19 cellular contexts compared by ENCODE assay signal in the genomic region with DNA sequence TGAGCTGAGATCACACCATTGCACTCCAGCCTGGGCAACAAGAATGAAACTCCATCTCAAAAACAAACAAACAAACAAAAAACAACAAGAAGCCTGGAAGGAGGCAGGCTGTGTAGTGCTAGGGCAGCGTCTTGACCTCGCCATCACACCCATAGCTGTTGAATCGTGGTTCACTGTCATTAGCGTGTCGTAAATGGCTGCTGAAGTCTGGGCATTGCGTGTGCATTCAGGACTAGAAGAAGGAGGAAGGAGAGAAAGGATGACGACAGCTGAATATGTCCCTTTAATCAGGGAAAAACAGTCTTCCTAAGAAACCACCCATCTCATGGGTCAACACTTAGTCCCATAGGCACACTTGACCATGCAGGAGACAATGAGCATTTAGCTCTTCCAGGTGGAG. TPM values are rescaled to one million over a fixed set of nuclear protein-coding genes. Genes with fewer than 3 reads are reported as not detected.
DNase-seq lines count a peak whose midpoint lies in the region; ATAC-seq, FAIRE-seq and TF ChIP-seq lines count a peak whose summit lies in the region.
"Had no signal": no experiment of that assay in that cellular context is flagged by ENCODE, and none has a peak within 500 bp of the region (broad histone marks: within the 10 kb centered on the region; RNA-seq: fewer than 3 reads in every experiment).

No MANE protein-coding gene starts in this region.

- POLR2A ChIA-PET in K562 (lab: Yijun Ruan, JAX) = interaction anchor here (0.7 kb wide), 1 partner anchor 965 kb away, joined by 3 read pairs; no protein-coding TSS in a partner anchor

- H3K27me3 Mint-ChIP-seq in Calu3 (ENCODE audit: unreplicated experiment) = no peaks in the 10 kb centered on the region

- TF ChIP-seq CTCF in Calu3 (IDR thresholded peaks at IDR 0.05; ENCODE audit: unreplicated experiment) = no peak
- TF ChIP-seq CTCF in K562 (IDR thresholded peaks at IDR 0.05 in 2 of 3, conservative IDR thresholded peaks at IDR 0.05 in 1 of 3; ENCODE audit: insufficient read depth in 2 of 3, low read depth in 1 of 3, low read length in 3 of 3) = no peak
- no peak for TF ChIP-seq CTCF in spleen (IDR thresholded peaks at IDR 0.05 in 8 of 11, conservative IDR thresholded peaks at IDR 0.05 in 3 of 11)

- H3K4me1 Mint-ChIP-seq in Calu3 (ENCODE audit: low read depth, unreplicated experiment) = peaks cover 52% of the 10 kb centered on the region

- in situ Hi-C loops in K562 (cut with MboI) = no loop called here

- CTCF ChIA-PET in Calu3 (lab: Charles Lee) (interaction anchor here (0.6 to 1.6 kb wide), 2 partner anchors 10 to 72 kb away, joined by 3 to 4 read pairs; a partner anchor contains a TSS), K562 (lab: Yijun Ruan, JAX; ENCODE audit: low intra/inter-chr PET ratio) (no interaction called here)

- H3K4me1 ChIP-seq in K562 (replicated peaks in 1 of 2; ENCODE audit: control insufficient read depth in 2 of 2, insufficient read depth in 2 of 2, low read length in 2 of 2) (peaks cover 7 to 33% of the 10 kb centered on the region in 2 experiments; a peak in 3 of 5 replicates), spleen (no peaks in the 10 kb centered on the region)
- H3K4me1 ChIP-seq: BE2C had no signal

- H3K4me2 ChIP-seq in K562 (ENCODE audit: insufficient read depth, low read length) = no peak overlapping the region

- no peaks in the 10 kb centered on the region for H3K79me2 ChIP-seq in K562 (ENCODE audit: control insufficient read depth, insufficient read depth, low read length)

- no peaks in the 10 kb centered on the region for H3K9me3 Mint-ChIP-seq in Calu3 (ENCODE audit: low read depth, unreplicated experiment)
- H3K9me3 Mint-ChIP-seq: CD4-positive, alpha-beta T cell had no signal

- H3K27ac ChIP-seq in K562 (ENCODE audit: extremely low read depth, low read depth, low read length) = no peak overlapping the region
- no peak overlapping the region for H3K27ac ChIP-seq in spleen

- no peak for TF ChIP-seq RAD21 in K562 (CRISPR knock-in tag; conservative IDR thresholded peaks at IDR 0.05 in 1 of 2, IDR thresholded peaks at IDR 0.05 in 1 of 2)

- no peak overlapping the region for H3K4me3 Mint-ChIP-seq in Calu3 (ENCODE audit: low read depth, unreplicated experiment)
- H3K4me3 Mint-ChIP-seq: CD4-positive, alpha-beta T cell; H9 had no signal

- H3K36me3 Mint-ChIP-seq in Calu3 (ENCODE audit: insufficient read depth, unreplicated experiment) = peaks cover 53% of the 10 kb centered on the region

- DNase-seq in Calu3 (no peak), K562 (ENCODE audit: extremely low read depth in 1 of 4, low spot score in 3 of 4) (no peak), left colon (no peak), spleen (peak; percentile 12)
- no peak for DNase-seq in activated CD8-positive, alpha-beta memory T cell treated with anti-CD3 and anti-CD28 coated beads, Interleukin-2, amount 50 U/mL, for 4 hours
- DNase-seq: ACHN; BE2C; C1 segment of cervical spinal cord; CD4-positive, alpha-beta T cell; DMS79 treated with DMSO at 0.1 percent for 48 hours; GF-D8; GOT3; H9; IMR-90; KBM-7 had no signal

- no peaks in the 10 kb centered on the region for H4K20me1 ChIP-seq in K562 (replicated peaks; ENCODE audit: control insufficient read depth, insufficient read depth, low read length)

- no peak for TF ChIP-seq EP300 in K562 (IDR thresholded peaks at IDR 0.05; ENCODE audit: low read length)

- H3K9me3 ChIP-seq in K562 (replicated peaks; ENCODE audit: control insufficient read depth, insufficient read depth, low read depth, low read length) (no peaks in the 10 kb centered on the region), spleen (peaks cover 0 to 12% (median 4%) of the 10 kb centered on the region in 8 donors)
- H3K9me3 ChIP-seq: BE2C had no signal

- no peaks in the 10 kb centered on the region for H3K9me1 ChIP-seq in K562 (ENCODE audit: control insufficient read depth, insufficient read depth, low read length)

- WGBS in K562 (ENCODE audit: insufficient coverage, low coverage, missing lambda C conversion rate) = 22% methylated on average over 6 of the region's 7 CpGs
- 81 to 90% (median 87%) methylated on average over 7 of the region's 7 CpGs for WGBS in spleen, 5 donors

- no peak overlapping the region for H3K9ac ChIP-seq in K562 (ENCODE audit: insufficient read depth in 1 of 2, low read depth in 2 of 2, low read length in 2 of 2)

- FAIRE-seq in K562 (lab: Jason Lieb, UNC) = no peak
- FAIRE-seq: A204.1, HTR-8/SVneo had no signal

- H3K27me3 ChIP-seq in K562 (ENCODE audit: control insufficient read depth in 2 of 2, insufficient read depth in 2 of 2, low read length in 2 of 2) (peaks cover 7 to 12% of the 10 kb centered on the region in 2 experiments; a peak in 3 of 5 replicates), spleen (replicated peaks in 1 of 7) (peaks cover 0 to 65% (median 0%) of the 10 kb centered on the region in 7 donors)
- H3K27me3 ChIP-seq: BE2C had no signal

- no peak for ATAC-seq in K562
- peak; percentile 67 for ATAC-seq in left colon
- no peak for ATAC-seq in HG03039 (IDR thresholded peaks at IDR 0.05; ENCODE audit: unreplicated experiment)
- ATAC-seq in GM21825 (IDR thresholded peaks at IDR 0.05; ENCODE audit: unreplicated experiment) = no peak

- intact Hi-C loops in Calu3 (cut with micrococcal nuclease; ENCODE audit: unreplicated experiment) (no loop called here), K562 (cut with micrococcal nuclease) (no loop called here), left colon (cut with DNase I, micrococcal nuclease) (no loop called here), spleen (cut with DNase I; ENCODE audit: low total_unique reads) (no loop called here)

- H3K36me3 ChIP-seq in K562 (ENCODE audit: control insufficient read depth, insufficient read depth, low read length) (no peaks in the 10 kb centered on the region), spleen (no peaks in the 10 kb centered on the region)
- H3K36me3 ChIP-seq: BE2C had no signal

- peak overlapping the region; percentile 38 for H3K27ac Mint-ChIP-seq in Calu3 (ENCODE audit: unreplicated experiment)
- H3K27ac Mint-ChIP-seq: CD4-positive, alpha-beta T cell; H9 had no signal

- H2AFZ ChIP-seq in K562 (ENCODE audit: low read depth, low read length) = 0 out of 2 replicates have a peak overlapping the region, but pooled peaks have one; percentile 61

- no TSS peak for BruUV-seq in Calu3 (replicated peaks; lab: Mats Ljungman, UMichigan)
- no TSS peak for BruUV-seq in K562 (replicated peaks; lab: Mats Ljungman, UMichigan)

- TF ChIP-seq POLR2A in K562 (conservative IDR thresholded peaks at IDR 0.05) (no peak), spleen (IDR thresholded peaks at IDR 0.05) (no peak)

- H3K4me3 ChIP-seq in K562 (no peak overlapping the region), spleen (no peak overlapping the region)

RNA-seq across cellular contexts. Expression of a gene that starts 9.0 kb away (rescaled TPM):
- 140 and 141 TPM in 2 replicates for total RNA-seq in Calu3 (2022)
- total RNA-seq in K562 (2011; cell fraction: chromatin; rRNA removed; ENCODE audit: low replicate concordance) = not detected in 2 replicates
- total RNA-seq in K562 (2011; cell fraction: nucleolus; rRNA removed) = not detected in 2 replicates
- not detected in 2 replicates for total RNA-seq in K562 (2011; cell fraction: nucleoplasm; rRNA removed)
- not detected in 2 replicates for total RNA-seq in K562 (2014; rRNA removed)
- total RNA-seq in K562 (2014; rRNA removed; fragmentation: Illumina TruSeq; extraction: Trizol) = not detected in 2 replicates
- total RNA-seq in K562 (2015; rRNA removed; fragmentation: Illumina TruSeq; extraction: Trizol) = not detected in 2 replicates
- total RNA-seq in K562 (2021) = not detected in 2 replicates
- polyA plus RNA-seq in K562 (2011; rRNA removed) = 0.13 TPM in 1 of 2 replicates, not detected in the other
- 0.07 TPM in 1 of 2 replicates, not detected in the other for polyA plus RNA-seq in K562 (2011; cell fraction: cytosol; rRNA removed)
- polyA plus RNA-seq in K562 (2011; cell fraction: nucleus; rRNA removed) = 0.29 and 0.97 TPM in 2 replicates
- 0.24 TPM in 1 of 2 replicates, not detected in the other for polyA plus RNA-seq in K562 (2012)
- polyA plus RNA-seq in K562 (2014; fragmentation: Illumina TruSeq; extraction: Trizol) = not detected in 2 replicates
- polyA plus RNA-seq in K562 (2014; fragmentation: Nextera tagmentation; extraction: Ambion mirVana) = not detected
- 0.42 TPM in 1 of 2 replicates, not detected in the other for polyA plus RNA-seq in K562 (2014; rRNA removed)
- polyA minus RNA-seq in K562 (2011; rRNA and poly(A)+ RNA removed) = not detected in 2 replicates
- polyA minus RNA-seq in K562 (2011; cell fraction: cytosol; rRNA and poly(A)+ RNA removed) = not detected in 2 replicates
- not detected in 2 replicates for polyA minus RNA-seq in K562 (2011; cell fraction: nucleus; rRNA and poly(A)+ RNA removed)
- total RNA-seq in left colon = 10 to 100 TPM in 1 of 2 donors, under 1 TPM in 1; 0.78 to 12.9 TPM
- under 1 TPM in 1 of 7 donors, not detected in 6; 0.60 TPM for total RNA-seq in spleen
- under 1 TPM in 2 of 3 donors, not detected in 1; 0.19 to 0.33 TPM for polyA plus RNA-seq in spleen
- total RNA-seq: IMR-90 had no signal
- polyA plus RNA-seq: IMR-90 had no signal

RNA-seq across cellular contexts. Expression of a gene that starts 18.8 kb away (rescaled TPM):
- total RNA-seq in Calu3 (2022) = 10.3 and 15.5 TPM in 2 replicates
- 1.4 TPM in 1 of 2 replicates, not detected in the other for total RNA-seq in K562 (2011; cell fraction: chromatin; rRNA removed; ENCODE audit: low replicate concordance)
- total RNA-seq in K562 (2011; cell fraction: nucleolus; rRNA removed) = 0.83 TPM in 1 of 2 replicates, not detected in the other
- not detected in 2 replicates for total RNA-seq in K562 (2011; cell fraction: nucleoplasm; rRNA removed)
- 0.24 TPM in 1 of 2 replicates, not detected in the other for total RNA-seq in K562 (2014; rRNA removed)
- not detected in 2 replicates for total RNA-seq in K562 (2014; rRNA removed; fragmentation: Illumina TruSeq; extraction: Trizol)
- total RNA-seq in K562 (2015; rRNA removed; fragmentation: Illumina TruSeq; extraction: Trizol) = 0.25 TPM in 1 of 2 replicates, not detected in the other
- total RNA-seq in K562 (2021) = 0.35 and 0.40 TPM in 2 replicates
- polyA plus RNA-seq in K562 (2011; rRNA removed) = 0.43 and 0.58 TPM in 2 replicates
- polyA plus RNA-seq in K562 (2011; cell fraction: cytosol; rRNA removed) = 0.40 and 0.46 TPM in 2 replicates
- 1.2 and 1.5 TPM in 2 replicates for polyA plus RNA-seq in K562 (2011; cell fraction: nucleus; rRNA removed)
- polyA plus RNA-seq in K562 (2012) = 0.87 and 2.6 TPM in 2 replicates
- 0.40 TPM in 1 of 2 replicates, not detected in the other for polyA plus RNA-seq in K562 (2014; fragmentation: Illumina TruSeq; extraction: Trizol)
- polyA plus RNA-seq in K562 (2014; fragmentation: Nextera tagmentation; extraction: Ambion mirVana) = not detected
- 0.33 and 0.49 TPM in 2 replicates for polyA plus RNA-seq in K562 (2014; rRNA removed)
- polyA minus RNA-seq in K562 (2011; rRNA and poly(A)+ RNA removed) = 0.45 TPM in 1 of 2 replicates, not detected in the other
- polyA minus RNA-seq in K562 (2011; cell fraction: cytosol; rRNA and poly(A)+ RNA removed) = not detected in 2 replicates
- 0.56 and 0.67 TPM in 2 replicates for polyA minus RNA-seq in K562 (2011; cell fraction: nucleus; rRNA and poly(A)+ RNA removed)
- 10 to 100 TPM; 40.9 to 50.0 TPM for total RNA-seq in left colon
- 1 to 10 TPM in 5 of 7 donors, under 1 TPM in 1, not detected in 1; 0.79 to 3.8 (median 1.5) TPM for total RNA-seq in spleen
- 1 to 10 TPM in 2 of 3 donors, under 1 TPM in 1; 0.73 to 1.6 (median 1.5) TPM for polyA plus RNA-seq in spleen
- total RNA-seq: CD4-positive, alpha-beta T cell; H9 had no signal

RNA-seq across cellular contexts. Expression of a gene that starts 31.9 kb away (rescaled TPM):
- not detected in 2 replicates for total RNA-seq in Calu3 (2022)
- total RNA-seq in K562 (2011; cell fraction: chromatin; rRNA removed; ENCODE audit: low replicate concordance) = 205 and 513 TPM in 2 replicates
- 438 and 448 TPM in 2 replicates for total RNA-seq in K562 (2011; cell fraction: nucleolus; rRNA removed)
- 292 and 307 TPM in 2 replicates for total RNA-seq in K562 (2011; cell fraction: nucleoplasm; rRNA removed)
- total RNA-seq in K562 (2014; rRNA removed) = 61.3 and 77.8 TPM in 2 replicates
- total RNA-seq in K562 (2014; rRNA removed; fragmentation: Illumina TruSeq; extraction: Trizol) = 41.5 and 43.6 TPM in 2 replicates
- total RNA-seq in K562 (2015; rRNA removed; fragmentation: Illumina TruSeq; extraction: Trizol) = 41.7 and 43.7 TPM in 2 replicates
- total RNA-seq in K562 (2021) = 113 and 121 TPM in 2 replicates
- polyA plus RNA-seq in K562 (2011; rRNA removed) = 112 and 157 TPM in 2 replicates
- polyA plus RNA-seq in K562 (2011; cell fraction: cytosol; rRNA removed) = 149 and 221 TPM in 2 replicates
- 780 and 951 TPM in 2 replicates for polyA plus RNA-seq in K562 (2011; cell fraction: nucleus; rRNA removed)
- 109 and 148 TPM in 2 replicates for polyA plus RNA-seq in K562 (2012)
- 76.1 and 104 TPM in 2 replicates for polyA plus RNA-seq in K562 (2014; fragmentation: Illumina TruSeq; extraction: Trizol)
- 10 to 100 TPM; 12.1 to 21.0 TPM for polyA plus RNA-seq in K562 (2014; fragmentation: Nextera tagmentation; extraction: Ambion mirVana)
- 106 and 107 TPM in 2 replicates for polyA plus RNA-seq in K562 (2014; rRNA removed)
- polyA minus RNA-seq in K562 (2011; rRNA and poly(A)+ RNA removed) = 23.0 and 37.7 TPM in 2 replicates
- polyA minus RNA-seq in K562 (2011; cell fraction: cytosol; rRNA and poly(A)+ RNA removed) = 26.8 and 31.8 TPM in 2 replicates
- 53.4 and 78.8 TPM in 2 replicates for polyA minus RNA-seq in K562 (2011; cell fraction: nucleus; rRNA and poly(A)+ RNA removed)
- total RNA-seq in left colon = 1 to 10 TPM; 1.7 to 6.4 TPM
- 1 to 10 TPM in 6 of 7 donors, under 1 TPM in 1; 0.81 to 4.9 (median 1.5) TPM for total RNA-seq in spleen
- 1 to 10 TPM in 2 of 3 donors, under 1 TPM in 1; 0.49 to 3.4 (median 1.8) TPM for polyA plus RNA-seq in spleen
- total RNA-seq: CD4-positive, alpha-beta T cell; H9; IMR-90 had no signal

RNA-seq across cellular contexts. Expression of a gene that starts 34.1 kb away (rescaled TPM):
- total RNA-seq in Calu3 (2022) = 10.8 and 13.0 TPM in 2 replicates
- 2.1 and 5.8 TPM in 2 replicates for total RNA-seq in K562 (2011; cell fraction: chromatin; rRNA removed; ENCODE audit: low replicate concordance)
- 5.5 and 7.5 TPM in 2 replicates for total RNA-seq in K562 (2011; cell fraction: nucleolus; rRNA removed)
- total RNA-seq in K562 (2011; cell fraction: nucleoplasm; rRNA removed) = 3.2 and 5.1 TPM in 2 replicates
- total RNA-seq in K562 (2014; rRNA removed) = 55.5 and 69.2 TPM in 2 replicates
- total RNA-seq in K562 (2014; rRNA removed; fragmentation: Illumina TruSeq; extraction: Trizol) = 3.5 and 4.8 TPM in 2 replicates
- total RNA-seq in K562 (2015; rRNA removed; fragmentation: Illumina TruSeq; extraction: Trizol) = 24.2 and 28.0 TPM in 2 replicates
- 25.4 and 28.4 TPM in 2 replicates for total RNA-seq in K562 (2021)
- 7.6 and 11.4 TPM in 2 replicates for polyA plus RNA-seq in K562 (2011; rRNA removed)
- 18.7 and 38.7 TPM in 2 replicates for polyA plus RNA-seq in K562 (2011; cell fraction: cytosol; rRNA removed)
- polyA plus RNA-seq in K562 (2011; cell fraction: nucleus; rRNA removed) = 9.2 and 10.8 TPM in 2 replicates
- polyA plus RNA-seq in K562 (2012) = 21.3 and 30.5 TPM in 2 replicates
- 5.8 and 22.3 TPM in 2 replicates for polyA plus RNA-seq in K562 (2014; fragmentation: Illumina TruSeq; extraction: Trizol)
- polyA plus RNA-seq in K562 (2014; fragmentation: Nextera tagmentation; extraction: Ambion mirVana) = 1 to 10 TPM in 1 of 2 experiments, under 1 TPM in 1; 0.70 to 1.4 TPM
- 45.7 and 52.6 TPM in 2 replicates for polyA plus RNA-seq in K562 (2014; rRNA removed)
- polyA minus RNA-seq in K562 (2011; rRNA and poly(A)+ RNA removed) = 0.96 and 1.9 TPM in 2 replicates
- polyA minus RNA-seq in K562 (2011; cell fraction: cytosol; rRNA and poly(A)+ RNA removed) = 8.5 and 10.3 TPM in 2 replicates
- 2.6 and 4.6 TPM in 2 replicates for polyA minus RNA-seq in K562 (2011; cell fraction: nucleus; rRNA and poly(A)+ RNA removed)
- total RNA-seq in left colon = 10 to 100 TPM; 20.7 to 30.8 TPM
- 10 to 100 TPM; 27.5 to 98.6 (median 48.4) TPM for total RNA-seq in spleen
- polyA plus RNA-seq in spleen = 10 to 100 TPM; 31.6 to 62.6 (median 49.5) TPM

RNA-seq across cellular contexts. Expression of a gene that starts 50.7 kb away (rescaled TPM):
- total RNA-seq in Calu3 (2022) (not detected in 2 replicates), K562 (2014; rRNA removed) (not detected in 2 replicates), K562 (2014; rRNA removed; fragmentation: Illumina TruSeq; extraction: Trizol) (not detected in 2 replicates), K562 (2015; rRNA removed; fragmentation: Illumina TruSeq; extraction: Trizol) (not detected in 2 replicates), K562 (2021) (not detected in 2 replicates), left colon (not detected), spleen (not detected)
- total RNA-seq in K562 (2011; cell fraction: chromatin; rRNA removed; ENCODE audit: low replicate concordance) = not detected in 2 replicates
- total RNA-seq in K562 (2011; cell fraction: nucleolus; rRNA removed) = not detected in 2 replicates
- not detected in 2 replicates for total RNA-seq in K562 (2011; cell fraction: nucleoplasm; rRNA removed)
- polyA plus RNA-seq in K562 (2011; rRNA removed) (not detected in 2 replicates), K562 (2014; fragmentation: Illumina TruSeq; extraction: Trizol) (not detected in 2 replicates), K562 (2014; fragmentation: Nextera tagmentation; extraction: Ambion mirVana) (not detected), K562 (2014; rRNA removed) (not detected in 2 replicates), spleen (not detected)
- polyA plus RNA-seq in K562 (2011; cell fraction: cytosol; rRNA removed) = not detected in 2 replicates
- polyA plus RNA-seq in K562 (2011; cell fraction: nucleus; rRNA removed) = not detected in 2 replicates
- not detected in 2 replicates for polyA plus RNA-seq in K562 (2012)
- 0.18 TPM in 1 of 2 replicates, not detected in the other for polyA minus RNA-seq in K562 (2011; rRNA and poly(A)+ RNA removed)
- polyA minus RNA-seq in K562 (2011; cell fraction: cytosol; rRNA and poly(A)+ RNA removed) = not detected in 2 replicates
- polyA minus RNA-seq in K562 (2011; cell fraction: nucleus; rRNA and poly(A)+ RNA removed) = not detected in 2 replicates
- total RNA-seq: CD4-positive, alpha-beta T cell; H9; IMR-90 had no signal
- polyA plus RNA-seq: IMR-90 had no signal

Comparison
In these comparisons a context has a peak if more than half of its experiments do, and no peak if none do; other contexts are left out.
1. RNA of a gene that starts 9.0 kb away (total RNA-seq): 140 to 141 TPM in Calu3; 0.78 to 12.9 TPM in left colon, not detected in K562 and 0.60 TPM in spleen; every median in the first group is over 10 times any median in the second.
2. RNA of a gene that starts 31.9 kb away (total RNA-seq): 41.5 to 513 TPM in K562; 1.7 to 6.4 TPM in left colon, 0.81 to 4.9 TPM in spleen and not detected in Calu3; every median in the first group is over 4 times any median in the second.